9 cellular contexts compared by ENCODE assay signal in the genomic region with DNA sequence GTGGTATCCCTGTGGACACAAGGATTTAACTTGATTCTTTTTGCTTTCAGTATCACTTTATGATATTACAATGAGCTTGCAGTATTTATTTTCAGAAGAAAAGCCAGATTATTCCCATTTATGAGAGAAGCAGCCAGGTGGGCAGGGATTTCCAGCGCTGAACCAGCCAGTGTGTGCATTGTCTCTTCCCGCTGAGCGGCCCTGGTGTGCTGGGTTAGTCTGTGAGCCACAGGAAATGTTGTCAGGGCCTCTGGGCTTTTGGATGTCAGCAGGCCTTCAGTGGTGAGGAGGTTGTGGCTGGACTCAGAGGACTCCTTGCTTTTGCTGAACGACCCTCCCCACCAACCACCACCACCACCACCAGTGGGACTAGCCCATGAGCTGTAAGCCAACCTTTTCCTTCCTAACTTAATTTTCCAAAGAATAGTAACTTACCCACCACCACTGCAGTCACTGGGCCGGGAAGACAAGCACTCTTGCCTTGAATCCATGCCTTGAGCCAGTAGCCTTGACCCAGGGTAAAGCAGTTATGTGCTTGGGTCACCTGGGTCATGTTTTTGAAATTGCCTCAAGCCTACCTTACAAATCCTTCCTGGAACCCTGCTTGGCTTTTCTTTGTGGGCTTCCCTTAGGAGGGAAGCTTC. TPM values are rescaled to one million over a fixed set of nuclear protein-coding genes. Genes with fewer than 3 reads are reported as not detected.
DNase-seq lines count a peak whose midpoint lies in the region; ATAC-seq and TF ChIP-seq lines count a peak whose summit lies in the region.
"Had no signal": no experiment of that assay in that cellular context is flagged by ENCODE, and none has a peak within 500 bp of the region (broad histone marks: within the 10 kb centered on the region; RNA-seq: fewer than 3 reads in every experiment).

No MANE protein-coding gene starts in this region.

- no peaks in the 10 kb centered on the region for H3K27me3 Mint-ChIP-seq in CD8-positive, alpha-beta T cell (ENCODE audit: low read depth)
- H3K27me3 Mint-ChIP-seq in mesothelial cell of epicardium (ENCODE audit: low read depth): no peaks in the 10 kb centered on the region
- H3K27me3 Mint-ChIP-seq: central memory CD8-positive, alpha-beta T cell had no signal

- peaks cover 69% of the 10 kb centered on the region for H3K4me1 Mint-ChIP-seq in CD8-positive, alpha-beta T cell (ENCODE audit: low read depth)
- peaks cover 65% of the 10 kb centered on the region for H3K4me1 Mint-ChIP-seq in mesothelial cell of epicardium

- peak overlapping the region; percentile 22 for H3K4me3 Mint-ChIP-seq in CD8-positive, alpha-beta T cell
- H3K4me3 Mint-ChIP-seq in mesothelial cell of epicardium: no peak overlapping the region
- H3K4me3 Mint-ChIP-seq: central memory CD8-positive, alpha-beta T cell had no signal

- CTCF ChIA-PET in CD8-positive, alpha-beta T cell (lab: Charles Lee): interaction anchor here (0.8 to 1.1 kb wide), 2 partner anchors 8 to 12 kb away, joined by 3 to 4 read pairs; no protein-coding TSS in a partner anchor

- peaks cover 4% of the 10 kb centered on the region for H3K36me3 Mint-ChIP-seq in CD8-positive, alpha-beta T cell
- no peaks in the 10 kb centered on the region for H3K36me3 Mint-ChIP-seq in mesothelial cell of epicardium

- no peak overlapping the region for H3K27ac Mint-ChIP-seq in CD8-positive, alpha-beta T cell
- peak overlapping the region; percentile 71 for H3K27ac Mint-ChIP-seq in mesothelial cell of epicardium

- no peaks in the 10 kb centered on the region for H3K36me3 ChIP-seq in CD8-positive, alpha-beta T cell (ENCODE audit: insufficient read depth, low read length)

- no peak for ATAC-seq in CD8-positive, alpha-beta T cell
- peak; percentile 19 for ATAC-seq in HG03103 (IDR thresholded peaks at IDR 0.05; ENCODE audit: low read depth, unreplicated experiment)
- no peak for ATAC-seq in HG02610 (IDR thresholded peaks at IDR 0.05; ENCODE audit: unreplicated experiment)
- ATAC-seq in GM18502 (IDR thresholded peaks at IDR 0.05; ENCODE audit: poor library complexity, unreplicated experiment): no peak

- no peaks in the 10 kb centered on the region for H3K27me3 ChIP-seq in CD8-positive, alpha-beta T cell (ENCODE audit: insufficient read depth, low read length)

- H3K27ac ChIP-seq in CD8-positive, alpha-beta T cell (ENCODE audit: low read depth, low read length): no peak overlapping the region

- no peaks in the 10 kb centered on the region for H3K9me3 Mint-ChIP-seq in CD8-positive, alpha-beta T cell
- H3K9me3 Mint-ChIP-seq in mesothelial cell of epicardium: no peaks in the 10 kb centered on the region
- H3K9me3 Mint-ChIP-seq: central memory CD8-positive, alpha-beta T cell had no signal

- intact Hi-C loops in CD8-positive, alpha-beta T cell (cut with DNase I, micrococcal nuclease): no loop called here

- in situ Hi-C loops in astrocyte of the spinal cord (cut with HindIII; ENCODE audit: low sequenced_read_pairs): no loop called here

- no peak overlapping the region for H3K4me3 ChIP-seq in CD8-positive, alpha-beta T cell (ENCODE audit: low read depth, low read length)
- no peak overlapping the region for H3K4me3 ChIP-seq in astrocyte of the spinal cord (ENCODE audit: low read depth, low read length)

- peaks cover 35% of the 10 kb centered on the region for H3K4me1 ChIP-seq in CD8-positive, alpha-beta T cell (ENCODE audit: insufficient read depth, low read length)

- H3K9me3 ChIP-seq in CD8-positive, alpha-beta T cell (ENCODE audit: low read length): no peaks in the 10 kb centered on the region

- no peak for TF ChIP-seq CTCF in CD8-positive, alpha-beta T cell (IDR thresholded peaks at IDR 0.05)
- no peak for TF ChIP-seq CTCF in astrocyte of the spinal cord (IDR thresholded peaks at IDR 0.05; ENCODE audit: low read depth, low read length)
- TF ChIP-seq CTCF in mesothelial cell of epicardium (IDR thresholded peaks at IDR 0.05; ENCODE audit: unreplicated experiment): no peak

- DNase-seq in CD8-positive, alpha-beta T cell: no peak
- DNase-seq in astrocyte of the spinal cord (ENCODE audit: low read depth, low spot score) (peak; percentile 59), mesothelial cell of epicardium (ENCODE audit: low spot score in 2 of 2, unreplicated experiment in 2 of 2) (no peak), NCI-H1436 (lab: John Stamatoyannopoulos, UW) (no peak), SW480 (ENCODE audit: low spot score) (no peak)

- POLR2A ChIA-PET in CD8-positive, alpha-beta T cell (lab: Charles Lee): no interaction called here

RNA-seq across cellular contexts. Expression of a gene that starts 33.1 kb away (rescaled TPM):
- total RNA-seq in CD8-positive, alpha-beta T cell: 10 to 100 TPM; 46.8 to 52.1 TPM
- 173 to 190 TPM (median 177 TPM) in 3 replicates for total RNA-seq in mesothelial cell of epicardium
